Comparison of ENCODE assay signal across 10 cellular contexts in genomic region chr2:219369447-219369861, GRCh38. TPM values are rescaled to one million over a fixed set of nuclear protein-coding genes. Genes with fewer than 3 reads are reported as not detected.
A peak's percentile ranks its signal among the peaks of the same experiment; 100 is the strongest.
DNase-seq lines count a peak whose midpoint lies in the region; ATAC-seq and TF ChIP-seq lines count a peak whose summit lies in the region.
"Had no signal": no experiment of that assay in that cellular context is flagged by ENCODE, and none has a peak within 500 bp of the region (broad histone marks: within the 10 kb centered on the region; RNA-seq: fewer than 3 reads in every experiment).

No MANE protein-coding gene starts in this region.

- intact Hi-C loops in heart left ventricle (cut with DNase I) (no loop called here), gastrocnemius medialis (cut with DNase I; ENCODE audit: low total_unique reads) (no loop called here)

- ATAC-seq in heart left ventricle (peak; percentile 53 to 73 (median 66)), gastrocnemius medialis (peak; percentile 60 to 69), HG02938 (IDR thresholded peaks at IDR 0.05; ENCODE audit: unreplicated experiment) (no peak), GM18520 (IDR thresholded peaks at IDR 0.05; ENCODE audit: unreplicated experiment) (no peak)

- WGBS in heart left ventricle, 4 donors: 25 to 83% (median 37%) methylated on average over 1 to 2 of the region's 2 CpGs

- in situ Hi-C loops in gastrocnemius medialis (cut with MboI; ENCODE audit: low sequenced_read_pairs in 4 of 4): no loop called here

- peak overlapping the region in 8 of 12 donors; percentile 32 to 76 (median 66) for H3K27ac ChIP-seq in heart left ventricle
- H3K27ac ChIP-seq in gastrocnemius medialis: peak overlapping the region in 1 of 4 donors; percentile 29

- DNase-seq in HCEC 1CT (peak; percentile 31), amniotic epithelial cell (ENCODE audit: low read depth) (peak; percentile 82), heart left ventricle (peak in 4 of 5 donors; percentile 41 to 65 (median 58)), gastrocnemius medialis (peak; percentile 25 to 60), NCI-H524 (lab: John Stamatoyannopoulos, UW) (no peak)
- no peak for DNase-seq in activated naive CD4-positive, alpha-beta T cell (lab: John Stamatoyannopoulos, UW)
- DNase-seq: glutamatergic neuron, NCI-H510A treated with DMSO at 0.1 percent for 48 hours had no signal

- H3K9me3 ChIP-seq in heart left ventricle (no peaks in the 10 kb centered on the region), gastrocnemius medialis (no peaks in the 10 kb centered on the region)

- H3K36me3 ChIP-seq in heart left ventricle (peaks cover 0 to 18% (median 14%) of the 10 kb centered on the region in 9 donors), gastrocnemius medialis (peaks cover 0 to 14% of the 10 kb centered on the region in 2 donors)

- no peaks in the 10 kb centered on the region for H3K27me3 ChIP-seq in heart left ventricle
- H3K27me3 ChIP-seq in gastrocnemius medialis: no peaks in the 10 kb centered on the region

- no peak for TF ChIP-seq CTCF in heart left ventricle (IDR thresholded peaks at IDR 0.05)
- TF ChIP-seq CTCF in gastrocnemius medialis (IDR thresholded peaks at IDR 0.05 in 4 of 5, conservative IDR thresholded peaks at IDR 0.05 in 1 of 5): no peak

- peaks cover 0 to 14% (median 10%) of the 10 kb centered on the region in 12 donors for H3K4me1 ChIP-seq in heart left ventricle
- H3K4me1 ChIP-seq in gastrocnemius medialis: peaks cover 9 to 13% of the 10 kb centered on the region in 2 donors

- H3K4me3 ChIP-seq in heart left ventricle: no peak overlapping the region
- no peak overlapping the region for H3K4me3 ChIP-seq in gastrocnemius medialis

- TF ChIP-seq POLR2A in heart left ventricle (IDR thresholded peaks at IDR 0.05) (no peak), gastrocnemius medialis (IDR thresholded peaks at IDR 0.05) (no peak)

RNA-seq across cellular contexts. Expression of gene DNPEP, which starts 18.3 kb away (rescaled TPM):
- total RNA-seq in heart left ventricle: 100 to 1,000 TPM in 1 of 9 donors, 10 to 100 TPM in 8; 61.8 to 101 (median 73.4) TPM
- 10 to 100 TPM; 61.3 to 69.6 TPM for polyA plus RNA-seq in heart left ventricle
- 100 to 1,000 TPM in 1 of 4 donors, 10 to 100 TPM in 3; 56.0 to 147 (median 65.3) TPM for total RNA-seq in gastrocnemius medialis

RNA-seq across cellular contexts. Expression of gene RESP18, which starts 36.9 kb away (rescaled TPM):
- total RNA-seq in heart left ventricle (not detected), gastrocnemius medialis (not detected)
- polyA plus RNA-seq in heart left ventricle: not detected

RNA-seq across cellular contexts. Expression of gene DES, which starts 48.7 kb away (rescaled TPM):
- over 10,000 TPM in 8 of 9 donors, 1,000 to 10,000 TPM in 1; 9,618 to 28,674 (median 17,979) TPM for total RNA-seq in heart left ventricle
- over 10,000 TPM; 15,024 to 19,385 TPM for polyA plus RNA-seq in heart left ventricle
- over 10,000 TPM; 19,008 to 28,635 (median 23,575) TPM for total RNA-seq in gastrocnemius medialis

Comparison
In these comparisons a context has a peak if more than half of its experiments do, and no peak if none do; other contexts are left out.
1. DNase-seq: peak in HCEC 1CT (single experiment), amniotic epithelial cell (single experiment), heart left ventricle (4 of 5) and gastrocnemius medialis (2 of 2); none in NCI-H524 (0 of 2) and activated naive CD4-positive, alpha-beta T cell (0 of 4).
2. ATAC-seq: peak in heart left ventricle (4 of 4) and gastrocnemius medialis (2 of 2); none in HG02938 (single experiment) and GM18520 (single experiment).